In genomic region chr6:156685823-156686428, GRCh38 we compare ENCODE assay signal across 8 cellular contexts.
DNase-seq lines count a peak whose midpoint lies in the region; ATAC-seq and TF ChIP-seq lines count a peak whose summit lies in the region.

No MANE protein-coding gene starts in this region.

- H3K27me3 ChIP-seq in OCI-LY1 (ENCODE audit: insufficient read depth, low read length) (no peaks in the 10 kb centered on the region), trophoblast cell (ENCODE audit: insufficient read depth, low read length) (no peaks in the 10 kb centered on the region)

- H3K36me3 ChIP-seq in ES-I3 (ENCODE audit: insufficient read depth, low read length) (no peaks in the 10 kb centered on the region), OCI-LY1 (ENCODE audit: insufficient read depth, low read length) (no peaks in the 10 kb centered on the region), trophoblast cell (ENCODE audit: control insufficient read depth in 1 of 2, insufficient read depth in 2 of 2, low read length in 2 of 2) (no peaks in the 10 kb centered on the region)

- H3K27ac Mint-ChIP-seq in endothelial cell (ENCODE audit: unreplicated experiment) = peak overlapping the region; percentile 96

- no peak overlapping the region for H3K14ac ChIP-seq in trophoblast cell (ENCODE audit: low read length)

- H2BK12ac ChIP-seq in trophoblast cell (ENCODE audit: low read length) = no peak overlapping the region

- peak overlapping the region; percentile 96 for H3K9ac ChIP-seq in ES-I3 (ENCODE audit: low read depth, low read length)
- peak overlapping the region; percentile 89 for H3K9ac ChIP-seq in OCI-LY1 (ENCODE audit: low read length)
- no peak overlapping the region for H3K9ac ChIP-seq in trophoblast cell (ENCODE audit: low read length)

- peaks cover 11% of the 10 kb centered on the region; the same call in 1 of the 2 replicates for H3K4me1 ChIP-seq in ES-I3 (ENCODE audit: insufficient read depth, low read length)
- H3K4me1 ChIP-seq in OCI-LY1 (ENCODE audit: insufficient read depth, low read length, severe bottlenecking) = peaks cover 46% of the 10 kb centered on the region
- H3K4me1 ChIP-seq in trophoblast cell (ENCODE audit: control insufficient read depth in 1 of 2, insufficient read depth in 2 of 2, low read length in 2 of 2) = peaks cover 4 to 5% of the 10 kb centered on the region in 2 experiments

- H3K18ac ChIP-seq in trophoblast cell (ENCODE audit: low read length) = no peak overlapping the region

- H2AFZ ChIP-seq in OCI-LY1 (ENCODE audit: low read length) = peak overlapping the region; percentile 12
- no peak overlapping the region for H2AFZ ChIP-seq in trophoblast cell (ENCODE audit: insufficient read depth, low read length, poor library complexity)

- no CpG with 5 or more reads among the region's 8 CpGs for WGBS in trophoblast cell (ENCODE audit: extremely low coverage, insufficient coverage, insufficient read length)

- peak overlapping the region; percentile 73 for H3K4me3 ChIP-seq in OCI-LY1 (ENCODE audit: low read depth, low read length, poor library complexity, severe bottlenecking)
- no peak overlapping the region for H3K4me3 ChIP-seq in trophoblast cell (ENCODE audit: low read depth, low read length)

- no peak overlapping the region for H2BK120ac ChIP-seq in trophoblast cell (ENCODE audit: insufficient read depth, low read length, poor library complexity)

- no peaks in the 10 kb centered on the region for H3F3A ChIP-seq in OCI-LY1 (ENCODE audit: insufficient read depth, low read length)

- peaks cover 11% of the 10 kb centered on the region for H3K4me1 Mint-ChIP-seq in endothelial cell (ENCODE audit: unreplicated experiment)

- H3K9me3 Mint-ChIP-seq in endothelial cell (ENCODE audit: unreplicated experiment) = no peaks in the 10 kb centered on the region

- H4K8ac ChIP-seq in trophoblast cell (ENCODE audit: low read depth, low read length) = no peak overlapping the region

- no peak overlapping the region for H2AK5ac ChIP-seq in trophoblast cell (ENCODE audit: low read length)

- peak overlapping the region; percentile 89 for H3K4me3 Mint-ChIP-seq in endothelial cell (ENCODE audit: unreplicated experiment)

- peaks cover 11% of the 10 kb centered on the region for H3K79me1 ChIP-seq in trophoblast cell (ENCODE audit: low read length)

- no peak for TF ChIP-seq POLR2A in GM18505 (IDR thresholded peaks at IDR 0.05; ENCODE audit: borderline replicate concordance, extremely low read depth, insufficient read depth, insufficient read length)

- H2BK5ac ChIP-seq in trophoblast cell (ENCODE audit: low read depth, low read length, poor library complexity) = no peak overlapping the region

- no peak for DNase-seq in endothelial cell (ENCODE audit: low spot score)
- no peak for DNase-seq in trophoblast cell
- DNase-seq in foreskin melanocyte = no peak
- DNase-seq in globus pallidus (ENCODE audit: low spot score) = no peak
- DNase-seq in medulla oblongata (ENCODE audit: extremely low spot score) = no peak

- no peak overlapping the region for H3K4ac ChIP-seq in trophoblast cell (ENCODE audit: low read depth, low read length)

- H3K9me3 ChIP-seq in ES-I3 (ENCODE audit: control insufficient read depth, insufficient read depth, low read length) = no peaks in the 10 kb centered on the region
- no peaks in the 10 kb centered on the region for H3K9me3 ChIP-seq in OCI-LY1 (ENCODE audit: low read length)
- H3K9me3 ChIP-seq in trophoblast cell (ENCODE audit: insufficient read depth, low read depth, low read length) = no peaks in the 10 kb centered on the region

- TF ChIP-seq CTCF in OCI-LY1 (IDR thresholded peaks at IDR 0.05; ENCODE audit: low read length) = no peak
- TF ChIP-seq CTCF in endothelial cell (IDR thresholded peaks at IDR 0.05; ENCODE audit: unreplicated experiment) = no peak

- no peak overlapping the region for H3K23ac ChIP-seq in trophoblast cell (ENCODE audit: low read length)

- no peaks in the 10 kb centered on the region for H3K36me3 Mint-ChIP-seq in endothelial cell (ENCODE audit: low read depth, unreplicated experiment)

- H3K9me2 ChIP-seq in OCI-LY1 (ENCODE audit: low read depth, low read length) = no peaks in the 10 kb centered on the region

- H3K79me2 ChIP-seq in OCI-LY1 (ENCODE audit: insufficient read depth, low read length) (no peaks in the 10 kb centered on the region), trophoblast cell (ENCODE audit: control insufficient read depth, insufficient read depth, low read length, poor library complexity) (peaks cover 5% of the 10 kb centered on the region)

- H3K4me2 ChIP-seq in OCI-LY1 (ENCODE audit: low read length) = peak overlapping the region; percentile 94
- peak overlapping the region; percentile 94 for H3K4me2 ChIP-seq in trophoblast cell (ENCODE audit: low read length)

- no peak for ATAC-seq in GM18505 (IDR thresholded peaks at IDR 0.05; ENCODE audit: unreplicated experiment)

- no peak overlapping the region for H4K91ac ChIP-seq in trophoblast cell (ENCODE audit: low read depth, low read length)

- H3K27ac ChIP-seq in OCI-LY1 (ENCODE audit: low read depth, low read length, poor library complexity, severe bottlenecking) (peak overlapping the region; percentile 87), trophoblast cell (ENCODE audit: low read depth, low read length) (no peak overlapping the region)

- peaks cover 22% of the 10 kb centered on the region for H3K27me3 Mint-ChIP-seq in endothelial cell (ENCODE audit: unreplicated experiment)

- no peak overlapping the region for H4K12ac ChIP-seq in trophoblast cell (ENCODE audit: low read depth, low read length)

- no peaks in the 10 kb centered on the region for H4K20me1 ChIP-seq in OCI-LY1 (ENCODE audit: insufficient read depth, low read length)
